In the genomic region with DNA sequence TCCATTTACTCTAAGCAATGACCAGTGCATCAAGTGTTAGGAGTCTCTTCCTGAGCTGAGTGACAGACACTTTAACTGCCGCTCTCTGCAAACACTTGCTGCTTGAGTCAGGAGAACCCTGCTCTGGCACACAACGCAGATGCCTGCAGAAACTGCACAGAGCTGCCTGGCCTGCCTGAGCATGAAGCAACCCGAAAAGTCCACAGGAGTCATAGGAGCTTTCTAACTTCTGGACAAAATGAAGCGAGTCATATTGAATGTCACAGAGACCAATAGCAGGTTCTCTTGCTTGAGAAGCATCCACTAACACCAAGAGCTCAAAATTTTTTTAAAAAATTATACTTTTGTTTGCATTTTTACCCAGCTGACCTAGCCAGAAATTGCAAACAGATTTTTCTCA, we compare ENCODE assay signal across 23 cellular contexts.
DNase-seq lines count a peak whose midpoint lies in the region; ATAC-seq, FAIRE-seq and TF ChIP-seq lines count a peak whose summit lies in the region.
"Had no signal": no experiment of that assay in that cellular context is flagged by ENCODE, and none has a peak within 500 bp of the region (broad histone marks: within the 10 kb centered on the region; RNA-seq: fewer than 3 reads in every experiment).

No MANE protein-coding gene starts in this region.

- peaks cover 0 to 31% of the 10 kb centered on the region in 2 donors for H3K4me1 ChIP-seq in right atrium auricular region
- peaks cover 20% of the 10 kb centered on the region for H3K4me1 ChIP-seq in keratinocyte (ENCODE audit: control insufficient read depth, extremely low read depth, insufficient read depth, low read length)
- H3K4me1 ChIP-seq: A549, pancreas had no signal

- peak; percentile 88 for ATAC-seq in Right ventricle myocardium superior (ENCODE audit: poor library complexity)
- ATAC-seq in HG03135 (IDR thresholded peaks at IDR 0.05; ENCODE audit: unreplicated experiment): no peak
- no peak for ATAC-seq in GM18873 (IDR thresholded peaks at IDR 0.05; ENCODE audit: low FRiP score, unreplicated experiment)
- ATAC-seq: A549; activated naive CD4-positive, alpha-beta T cell treated with anti-CD3 and anti-CD28 coated beads, Interleukin-2, amount 50 U/mL, for 72 hours; activated T-cell treated with anti-CD3 and anti-CD28 coated beads, Interleukin-2, amount 50 U/mL, for 72 hours; CD8-positive, alpha-beta T cell; pancreas; stimulated activated effector memory CD8-positive, alpha-beta T cell treated with anti-CD3 and anti-CD28 coated beads, Interleukin-12 subunit alpha, Interleukin-12 subunit beta, amount 100 ng/mL, for 72 hours had no signal

- no peaks in the 10 kb centered on the region for H3K9me1 ChIP-seq in keratinocyte (ENCODE audit: control insufficient read depth, extremely low read depth, insufficient read depth, low read length)

- peak; percentile 66 for FAIRE-seq in keratinocyte (lab: Jason Lieb, UNC)
- FAIRE-seq in frontal cortex (lab: Jason Lieb, UNC): no peak
- FAIRE-seq: A549, pancreas had no signal

- H4K20me1 ChIP-seq in keratinocyte (ENCODE audit: control insufficient read depth, extremely low read depth, insufficient read depth, low read length): no peaks in the 10 kb centered on the region

- H3K79me2 ChIP-seq in keratinocyte (ENCODE audit: control insufficient read depth, insufficient read depth, low read length): no peaks in the 10 kb centered on the region

- no peaks in the 10 kb centered on the region for H3K36me3 ChIP-seq in right atrium auricular region
- H3K36me3 ChIP-seq in keratinocyte (ENCODE audit: control insufficient read depth in 2 of 2, extremely low read depth in 1 of 2, insufficient read depth in 2 of 2, low read length in 2 of 2): no peaks in the 10 kb centered on the region
- H3K36me3 ChIP-seq: esophagus squamous epithelium, pancreas, thyroid gland, WERI-Rb-1 had no signal

- no peak overlapping the region for H2AFZ ChIP-seq in keratinocyte (ENCODE audit: control insufficient read depth, low read length)

- no peak for TF ChIP-seq CTCF in right atrium auricular region (IDR thresholded peaks at IDR 0.05)
- TF ChIP-seq CTCF in keratinocyte (optimal IDR thresholded peaks at IDR 0.05 in 1 of 3, IDR thresholded peaks at IDR 0.05 in 1 of 3, conservative IDR thresholded peaks at IDR 0.05 in 1 of 3; ENCODE audit: extremely low read depth in 1 of 3, insufficient read depth in 2 of 3, low read length in 3 of 3): no peak

- H3K9ac ChIP-seq in keratinocyte (ENCODE audit: control insufficient read depth, extremely low read depth, insufficient read depth, low read length): no peak overlapping the region

- H3K4me3 ChIP-seq in right atrium auricular region (no peak overlapping the region), keratinocyte (ENCODE audit: control insufficient read depth in 2 of 3, extremely low read depth in 1 of 3, insufficient read depth in 2 of 3, low read depth in 1 of 3, low read length in 3 of 3) (no peak overlapping the region)
- H3K4me3 ChIP-seq: A549, dorsolateral prefrontal cortex, esophagus squamous epithelium, pancreas, thyroid gland had no signal

- dilution Hi-C loops in keratinocyte (cut with MboI; ENCODE audit: extremely low pct_ligation_motif_present, low sequenced_read_pairs): no loop called here

- H3K4me2 ChIP-seq in keratinocyte (ENCODE audit: control insufficient read depth, extremely low read depth, insufficient read depth, low read depth, low read length): no peak overlapping the region
- H3K4me2 ChIP-seq: A549 had no signal

- H3K27ac ChIP-seq in right atrium auricular region: peak overlapping the region in 1 of 2 donors; percentile 46
- no peak overlapping the region for H3K27ac ChIP-seq in epithelial cell of prostate
- no peak overlapping the region for H3K27ac ChIP-seq in keratinocyte (ENCODE audit: control insufficient read depth, insufficient read depth, low read length)
- H3K27ac ChIP-seq: A549, esophagus squamous epithelium, pancreas, RWPE1, thyroid gland, WERI-Rb-1 had no signal

- H3K9me3 ChIP-seq in right atrium auricular region (no peaks in the 10 kb centered on the region), keratinocyte (ENCODE audit: control insufficient read depth, low read depth, low read length) (no peaks in the 10 kb centered on the region)
- H3K9me3 ChIP-seq: A549, esophagus squamous epithelium, pancreas, thyroid gland had no signal

- H3K27me3 ChIP-seq in right atrium auricular region (no peaks in the 10 kb centered on the region), keratinocyte (ENCODE audit: control insufficient read depth, extremely low read depth, insufficient read depth, low read length) (no peaks in the 10 kb centered on the region)
- H3K27me3 ChIP-seq: dorsolateral prefrontal cortex, esophagus squamous epithelium, pancreas, thyroid gland had no signal

- DNase-seq in Right ventricle myocardium superior (peak; percentile 66), right atrium auricular region (ENCODE audit: low spot score) (no peak), epithelial cell of prostate (ENCODE audit: low read depth, low spot score) (peak; percentile 75), keratinocyte (ENCODE audit: low read depth, low spot score) (peak; percentile 9), frontal cortex (ENCODE audit: low spot score in 2 of 2) (no peak), hippocampal formation (lab: John Stamatoyannopoulos, UW) (no peak)
- DNase-seq: activated CD4-positive, alpha-beta memory T cell treated with anti-CD3 and anti-CD28 coated beads, Interleukin-2, amount 10 ng/mL, durations not matched to agents 7 days and 5 days; activated T-cell treated with anti-CD3 and anti-CD28 coated beads, Interleukin-2, amount 50 U/mL, for 72 hours; CD8-positive, alpha-beta T cell; esophagus squamous epithelium; NCI-H1694 treated with DMSO at 0.1 percent for 48 hours; NCI-H345; pancreas; T-helper 1 cell; thyroid gland; WERI-Rb-1 had no signal

- intact Hi-C loops in Right ventricle myocardium superior (cut with DNase I): no loop called here

Comparison
In these comparisons a context has a peak if more than half of its experiments do, and no peak if none do; other contexts are left out.
1. DNase-seq: peak in Right ventricle myocardium superior (single experiment), epithelial cell of prostate (single experiment) and keratinocyte (single experiment); none in right atrium auricular region (single experiment), frontal cortex (0 of 2) and hippocampal formation (0 of 2).